ENCODE assay signal across 1 cellular context in genomic region chr10:116744163-116744788, GRCh38.
TF ChIP-seq lines count a peak whose summit lies in the region.

No MANE protein-coding gene starts in this region.

TF ChIP-seq in WTC11, 78 proteins besides CTCF, POLR2A, EP300 and RAD21 (continued from another document):
- TF ChIP-seq ZNF532 (CRISPR knock-in tag; IDR thresholded peaks at IDR 0.05; ENCODE audit: borderline replicate concordance), result no peak
- TF ChIP-seq NR3C1 (CRISPR knock-in tag; conservative IDR thresholded peaks at IDR 0.05; ENCODE audit: low read depth), result no peak
- no peak for TF ChIP-seq ZNF281 (CRISPR knock-in tag; IDR thresholded peaks at IDR 0.05)
- no peak for TF ChIP-seq PRRX2 (CRISPR knock-in tag; IDR thresholded peaks at IDR 0.05)
- TF ChIP-seq ATF6 (CRISPR knock-in tag; IDR thresholded peaks at IDR 0.05), result no peak
- TF ChIP-seq TCF7 (CRISPR knock-in tag; IDR thresholded peaks at IDR 0.05; ENCODE audit: low read depth), result no peak
- no peak for TF ChIP-seq FOXK1 (CRISPR knock-in tag; IDR thresholded peaks at IDR 0.05)
- TF ChIP-seq IRF1 (CRISPR knock-in tag; IDR thresholded peaks at IDR 0.05), result no peak
- TF ChIP-seq ZNF263 (CRISPR knock-in tag; IDR thresholded peaks at IDR 0.05; ENCODE audit: low read depth), result no peak
